ENCODE assay signal across 1 cellular context in the genomic region with DNA sequence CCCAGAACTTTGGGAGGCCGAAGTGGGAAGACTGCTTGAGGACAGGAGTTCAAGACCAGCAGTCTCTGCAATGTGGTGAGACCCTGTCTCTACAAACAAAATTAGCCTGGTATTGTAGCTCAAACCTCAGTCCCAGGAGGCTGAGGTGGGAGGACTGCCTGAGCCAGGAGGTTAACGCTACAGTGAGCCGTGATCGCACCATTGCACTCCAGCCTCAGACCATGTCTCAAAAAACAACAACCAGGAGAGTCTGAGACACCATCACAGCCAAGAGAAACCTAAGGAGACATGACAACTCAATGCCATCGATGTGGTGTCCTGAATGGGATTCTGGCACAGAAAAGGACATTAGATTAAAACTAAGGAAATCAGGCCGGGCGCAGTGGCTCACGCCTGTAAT.
TF ChIP-seq lines count a peak whose summit lies in the region.

No MANE protein-coding gene starts in this region.

TF ChIP-seq in K562, 482 proteins besides CTCF, POLR2A, EP300 and RAD21:
- TF ChIP-seq PHB2 (IDR thresholded peaks at IDR 0.05; ENCODE audit: low read depth) = no peak
- TF ChIP-seq, protein P1, sequence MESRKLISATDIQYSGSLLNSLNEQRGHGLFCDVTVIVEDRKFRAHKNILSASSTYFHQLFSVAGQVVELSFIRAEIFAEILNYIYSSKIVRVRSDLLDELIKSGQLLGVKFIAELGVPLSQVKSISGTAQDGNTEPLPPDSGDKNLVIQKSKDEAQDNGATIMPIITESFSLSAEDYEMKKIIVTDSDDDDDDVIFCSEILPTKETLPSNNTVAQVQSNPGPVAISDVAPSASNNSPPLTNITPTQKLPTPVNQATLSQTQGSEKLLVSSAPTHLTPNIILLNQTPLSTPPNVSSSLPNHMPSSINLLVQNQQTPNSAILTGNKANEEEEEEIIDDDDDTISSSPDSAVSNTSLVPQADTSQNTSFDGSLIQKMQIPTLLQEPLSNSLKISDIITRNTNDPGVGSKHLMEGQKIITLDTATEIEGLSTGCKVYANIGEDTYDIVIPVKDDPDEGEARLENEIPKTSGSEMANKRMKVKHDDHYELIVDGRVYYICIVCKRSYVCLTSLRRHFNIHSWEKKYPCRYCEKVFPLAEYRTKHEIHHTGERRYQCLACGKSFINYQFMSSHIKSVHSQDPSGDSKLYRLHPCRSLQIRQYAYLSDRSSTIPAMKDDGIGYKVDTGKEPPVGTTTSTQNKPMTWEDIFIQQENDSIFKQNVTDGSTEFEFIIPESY (CRISPR knock-in tag; IDR thresholded peaks at IDR 0.05) = peak; percentile 50; the same call in 1 of the 2 replicates
